ENCODE assay signal across 21 cellular contexts in genomic region chr2:210519594-210519993, GRCh38.
"Had no signal": no experiment of that assay in that cellular context is flagged by ENCODE, and none has a peak within 500 bp of the region (broad histone marks: within the 10 kb centered on the region; RNA-seq: fewer than 3 reads in every experiment).

No MANE protein-coding gene starts in this region.

- H3K36me3 Mint-ChIP-seq: type B pancreatic cell had no signal

- H2AFZ ChIP-seq: hepatocyte had no signal

- H3K9me3 ChIP-seq: suprapubic skin had no signal

- H3K79me2 ChIP-seq: hepatocyte had no signal

- H3K4me3 ChIP-seq: hepatocyte, smooth muscle cell, suprapubic skin had no signal

- H3K4me1 ChIP-seq: suprapubic skin had no signal

- H3K27me3 Mint-ChIP-seq: type B pancreatic cell had no signal

- H3K4me3 Mint-ChIP-seq: activated B cell treated with CpG ODN at 0.5 μM for 24 hours; activated CD8-positive, alpha-beta T cell treated with anti-CD3 and anti-CD28 coated beads for 36 hours; activated naive CD4-positive, alpha-beta T cell treated with anti-CD3 and anti-CD28 coated beads, Interleukin-2, amount 50 U/mL, for 24 hours; natural killer cell treated with Interleukin-12 subunit alpha and Interleukin-12 subunit beta and Interleukin-15 and Interleukin-18, amount 100 ng/mL, for 72 hours; type B pancreatic cell had no signal

- H3K4me2 ChIP-seq: hepatocyte, smooth muscle cell had no signal

- H3K9me3 Mint-ChIP-seq: activated B cell treated with CpG ODN at 0.5 μM for 24 hours; activated CD8-positive, alpha-beta T cell treated with anti-CD3 and anti-CD28 coated beads for 36 hours had no signal

- ATAC-seq: activated CD8-positive, alpha-beta T cell treated with anti-CD3 and anti-CD28 coated beads for 36 hours; left ventricle myocardium superior; natural killer cell treated with Interleukin-12 subunit alpha and Interleukin-12 subunit beta and Interleukin-15 and Interleukin-18, amount 100 ng/mL, for 72 hours; right cardiac atrium had no signal

- H3K27ac Mint-ChIP-seq: activated B cell treated with CpG ODN at 0.5 μM for 24 hours; activated CD8-positive, alpha-beta T cell treated with anti-CD3 and anti-CD28 coated beads for 36 hours; activated naive CD4-positive, alpha-beta T cell treated with anti-CD3 and anti-CD28 coated beads, Interleukin-2, amount 50 U/mL, for 24 hours; natural killer cell treated with Interleukin-12 subunit alpha and Interleukin-12 subunit beta and Interleukin-15 and Interleukin-18, amount 100 ng/mL, for 72 hours; progenitor cell of endocrine pancreas; type B pancreatic cell had no signal

- H3K4me1 Mint-ChIP-seq: activated B cell treated with CpG ODN at 0.5 μM for 24 hours; activated naive CD4-positive, alpha-beta T cell treated with anti-CD3 and anti-CD28 coated beads, Interleukin-2, amount 50 U/mL, for 24 hours had no signal

- DNase-seq: activated B cell treated with CpG ODN at 0.5 μM for 24 hours; activated CD4-positive, alpha-beta T cell treated with anti-CD3 and anti-CD28 coated beads for 48 hours; activated CD8-positive, alpha-beta T cell treated with anti-CD3 and anti-CD28 coated beads for 36 hours; activated effector memory CD4-positive, alpha-beta T cell treated with anti-CD3 and anti-CD28 coated beads, Interleukin-2, amount 50 U/mL, for 16 hours; activated T-cell treated with anti-CD3 and anti-CD28 coated beads, Interleukin-2, amount 50 U/mL, for 48 hours; aorta; erythroblast; left ventricle myocardium superior; mesendoderm; right cardiac atrium; stimulated activated CD4-positive, alpha-beta T cell treated with anti-CD3 and anti-CD28 coated beads, Interleukin-4, amount 100 ng/mL, for 4 hours; stimulated activated CD8-positive, alpha-beta memory T cell treated with anti-CD3 and anti-CD28 coated beads, Interleukin-4, amount 100 ng/mL, for 48 hours; stimulated activated naive CD4-positive, alpha-beta T cell treated with Interleukin-2 at 50 U/mL for 16 hours; SW 1271 had no signal

- H3K27ac ChIP-seq: hepatocyte, suprapubic skin had no signal

- H3K27me3 ChIP-seq: hepatocyte, suprapubic skin had no signal

- H3K36me3 ChIP-seq: suprapubic skin had no signal
